ENCODE assay signal across 15 cellular contexts in the genomic region with DNA sequence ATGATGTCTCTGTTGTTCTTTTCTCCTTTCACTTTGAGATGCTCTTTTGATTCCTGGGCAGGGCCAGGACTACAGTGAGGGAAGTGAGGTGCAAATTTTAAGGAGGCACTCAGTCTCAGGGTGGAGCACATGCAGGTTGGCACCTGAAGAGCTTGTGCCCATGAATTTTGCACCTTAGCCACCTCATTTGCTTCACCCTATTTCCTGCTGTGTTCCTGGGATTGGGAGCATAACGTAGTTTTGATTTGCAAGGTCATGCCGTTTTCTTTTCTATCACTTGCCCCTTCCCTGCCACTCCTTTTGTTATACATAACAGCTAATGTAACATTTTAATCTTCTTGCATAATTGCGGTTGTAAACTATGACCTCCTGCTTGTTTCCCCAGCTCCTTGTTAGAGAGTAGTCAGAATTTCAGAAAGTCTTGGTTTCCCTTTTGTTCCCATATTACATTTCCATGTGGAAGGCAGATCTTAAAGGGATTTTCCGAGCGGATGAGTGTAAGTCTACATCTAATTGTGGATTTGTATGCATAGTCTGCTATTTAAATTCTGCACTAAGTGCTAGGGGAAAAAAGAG. TPM values are rescaled to one million over a fixed set of nuclear protein-coding genes. Genes with fewer than 3 reads are reported as not detected.
DNase-seq lines count a peak whose midpoint lies in the region; TF ChIP-seq lines count a peak whose summit lies in the region.
"Had no signal": no experiment of that assay in that cellular context is flagged by ENCODE, and none has a peak within 500 bp of the region (broad histone marks: within the 10 kb centered on the region; RNA-seq: fewer than 3 reads in every experiment).

No MANE protein-coding gene starts in this region.

- H3K36me3 ChIP-seq in NT2/D1 (ENCODE audit: insufficient read depth, insufficient read length, low read length) = no peaks in the 10 kb centered on the region

- H3K9me3 Mint-ChIP-seq in Calu3 (ENCODE audit: low read depth, unreplicated experiment) = peaks cover 2% of the 10 kb centered on the region

- H3K4me3 ChIP-seq in NT2/D1 (ENCODE audit: insufficient read length, low read depth) (no peak overlapping the region), epithelial cell of esophagus (ENCODE audit: low read length) (no peak overlapping the region)
- H3K4me3 ChIP-seq: BLaER1 treated with 17β-estradiol and CSF1 and Interleukin-3, amounts not matched to agents 10 nM and 100 nM; PC-9; SK-N-MC had no signal

- peaks cover 7% of the 10 kb centered on the region for H3K4me1 Mint-ChIP-seq in Calu3 (ENCODE audit: low read depth, unreplicated experiment)

- peaks cover 8% of the 10 kb centered on the region for H3K27me3 Mint-ChIP-seq in Calu3 (ENCODE audit: unreplicated experiment)

- intact Hi-C loops in Calu3 (cut with micrococcal nuclease; ENCODE audit: unreplicated experiment) (no loop called here), cardiac septum (cut with DNase I) (no loop called here)

- no peaks in the 10 kb centered on the region for H3K9me3 ChIP-seq in NT2/D1 (ENCODE audit: insufficient read depth, low read length)

- peaks cover 2% of the 10 kb centered on the region for H3K4me1 ChIP-seq in NT2/D1 (ENCODE audit: insufficient read depth, insufficient read length)

- H3K36me3 Mint-ChIP-seq in Calu3 (ENCODE audit: insufficient read depth, unreplicated experiment) = no peaks in the 10 kb centered on the region

- H3K4me3 Mint-ChIP-seq in Calu3 (ENCODE audit: low read depth, unreplicated experiment) = no peak overlapping the region

- no TSS peak for BruUV-seq in Calu3 (replicated peaks; lab: Mats Ljungman, UMichigan)

- no peak overlapping the region for H3K27ac Mint-ChIP-seq in Calu3 (ENCODE audit: unreplicated experiment)

- CTCF ChIA-PET in Calu3 (lab: Charles Lee) = interaction anchor here (0.6 to 1.4 kb wide), 3 partner anchors 16 to 37 kb away, joined by 3 to 6 read pairs (median 3); no protein-coding TSS in a partner anchor

- no peak overlapping the region for H3K9ac ChIP-seq in NT2/D1 (ENCODE audit: insufficient read length, low read depth)
- H3K9ac ChIP-seq: BLaER1 treated with 17β-estradiol and CSF1 and Interleukin-3, amounts not matched to agents 10 nM and 100 nM had no signal

- DNase-seq in DMS 273 (lab: John Stamatoyannopoulos, UW; ENCODE audit: unreplicated experiment) = peak; percentile 59
- DNase-seq in DMS 273 treated with DMSO at 0.1 percent for 48 hours (lab: John Stamatoyannopoulos, UW) = no peak
- peak; percentile 5 for DNase-seq in NT2/D1 (ENCODE audit: low read depth, low spot score)
- DNase-seq in epithelial cell of esophagus (ENCODE audit: low read depth) = peak; percentile 5
- DNase-seq in renal cortical epithelial cell (ENCODE audit: low read depth) = peak; percentile 3
- no peak for DNase-seq in activated effector memory CD4-positive, alpha-beta T cell treated with anti-CD3 and anti-CD28 coated beads, Interleukin-2, amount 50 U/mL, for 16 hours
- no peak for DNase-seq in Calu3
- no peak for DNase-seq in cardiac septum (ENCODE audit: low spot score)
- DNase-seq: DMS153, EL, HCEC 1CT, NCI-H1417 treated with DMSO at 0.1 percent for 48 hours, PC-9 had no signal

- no peaks in the 10 kb centered on the region for H3K27me3 ChIP-seq in NT2/D1 (ENCODE audit: insufficient read depth, insufficient read length)
- H3K27me3 ChIP-seq: BLaER1 treated with 17β-estradiol and CSF1 and Interleukin-3, amounts not matched to agents 10 nM and 100 nM had no signal

- no peak for TF ChIP-seq CTCF in epithelial cell of esophagus (IDR thresholded peaks at IDR 0.05; ENCODE audit: insufficient read depth, low read depth, low read length, missing control alignments)
- TF ChIP-seq CTCF in Calu3 (IDR thresholded peaks at IDR 0.05; ENCODE audit: unreplicated experiment) = no peak

RNA-seq across cellular contexts. Expression of a gene that starts 9.8 kb away (rescaled TPM):
- 1.2 TPM in 1 of 2 replicates, not detected in the other for total RNA-seq in renal cortical epithelial cell
- 6.2 and 8.5 TPM in 2 replicates for total RNA-seq in Calu3 (2022)
- total RNA-seq in cardiac septum = 0.08 TPM

Comparison
In these comparisons a context has a peak if more than half of its experiments do, and no peak if none do; other contexts are left out.
1. DNase-seq: peak in DMS 273 (single experiment), NT2/D1 (single experiment), epithelial cell of esophagus (single experiment) and renal cortical epithelial cell (single experiment); none in DMS 273 treated with DMSO at 0.1 percent for 48 hours (single experiment), activated effector memory CD4-positive, alpha-beta T cell treated with anti-CD3 and anti-CD28 coated beads, Interleukin-2, amount 50 U/mL, for 16 hours (single experiment), Calu3 (single experiment) and cardiac septum (single experiment).